21 cellular contexts compared by ENCODE assay signal in the genomic region with DNA sequence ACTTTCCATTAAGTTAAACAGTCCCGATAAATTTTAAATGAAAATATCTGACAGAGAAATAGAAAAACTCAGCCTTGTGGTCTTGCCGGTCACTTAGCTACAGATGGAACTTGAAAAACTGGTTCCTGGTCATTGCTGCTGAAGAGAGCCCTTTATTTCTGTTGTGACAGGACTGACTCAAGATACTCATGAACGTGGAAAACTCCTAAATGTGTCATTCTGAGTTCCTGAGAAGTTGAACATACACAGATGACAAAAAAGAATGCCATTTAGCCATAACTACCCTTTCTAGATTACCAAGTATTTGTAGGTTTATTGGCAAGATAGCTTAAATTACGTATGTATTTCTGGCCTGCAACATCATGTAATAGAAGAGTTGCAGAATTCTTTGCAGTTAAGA.
A peak's percentile ranks its signal among the peaks of the same experiment; 100 is the strongest.
DNase-seq lines count a peak whose midpoint lies in the region; ATAC-seq, FAIRE-seq and TF ChIP-seq lines count a peak whose summit lies in the region.
"Had no signal": no experiment of that assay in that cellular context is flagged by ENCODE, and none has a peak within 500 bp of the region (broad histone marks: within the 10 kb centered on the region; RNA-seq: fewer than 3 reads in every experiment).

No MANE protein-coding gene starts in this region.

- H3K4me2 ChIP-seq in HCT116 (ENCODE audit: low read length) = peak overlapping the region; percentile 1; the same call in 1 of the 2 replicates
- no peak overlapping the region for H3K4me2 ChIP-seq in keratinocyte (ENCODE audit: control insufficient read depth, extremely low read depth, insufficient read depth, low read depth, low read length)

- H3K27me3 ChIP-seq in HCT116 (ENCODE audit: insufficient read depth, low read length) = no peaks in the 10 kb centered on the region
- H3K27me3 ChIP-seq in Panc1 (ENCODE audit: control insufficient read depth, insufficient read depth, low read length) = no peaks in the 10 kb centered on the region
- H3K27me3 ChIP-seq in keratinocyte (ENCODE audit: control insufficient read depth, extremely low read depth, insufficient read depth, low read length) = no peaks in the 10 kb centered on the region
- no peaks in the 10 kb centered on the region for H3K27me3 ChIP-seq in thyroid gland
- H3K27me3 ChIP-seq: SJCRH30 had no signal

- H3K27ac ChIP-seq in HCT116 (ENCODE audit: low read depth, low read length) (peak overlapping the region; percentile 14; the same call in 1 of the 2 replicates), Panc1 (ENCODE audit: low read length) (peak overlapping the region; percentile 96), keratinocyte (ENCODE audit: control insufficient read depth, insufficient read depth, low read length) (peak overlapping the region; percentile 1), thyroid gland (peak overlapping the region; percentile 77 to 81 (median 77))
- H3K27ac ChIP-seq: heart right ventricle, sigmoid colon had no signal

- H3K9me1 ChIP-seq in keratinocyte (ENCODE audit: control insufficient read depth, extremely low read depth, insufficient read depth, low read length) = no peaks in the 10 kb centered on the region

- peaks cover 2 to 37% of the 10 kb centered on the region in 2 experiments; a peak in 2 of 4 replicates for H3K36me3 ChIP-seq in HCT116 (ENCODE audit: control insufficient read depth in 1 of 2, insufficient read depth in 2 of 2, low read length in 2 of 2)
- H3K36me3 ChIP-seq in Panc1 (ENCODE audit: control insufficient read depth, insufficient read depth, low read length) = peaks cover 2% of the 10 kb centered on the region; the same call in 1 of the 2 replicates
- peaks cover 10 to 25% of the 10 kb centered on the region in 2 experiments for H3K36me3 ChIP-seq in keratinocyte (ENCODE audit: control insufficient read depth in 2 of 2, extremely low read depth in 1 of 2, insufficient read depth in 2 of 2, low read length in 2 of 2)
- no peaks in the 10 kb centered on the region for H3K36me3 ChIP-seq in thyroid gland
- H3K36me3 ChIP-seq: esophagus squamous epithelium, heart right ventricle, sigmoid colon had no signal

- RAD21 ChIA-PET in HCT116 (lab: Charles Lee; ENCODE audit: low non-redundant PET in 1 of 2, low total read pairs in 2 of 2, uncharacterized antibody in 2 of 2, unreplicated experiment in 2 of 2) = no interaction called here

- TF ChIP-seq POLR2A in HCT116 (IDR thresholded peaks at IDR 0.05; ENCODE audit: borderline replicate concordance, extremely low read depth, insufficient read depth, insufficient read length) (no peak), thyroid gland (IDR thresholded peaks at IDR 0.05) (no peak)

- H3K9ac ChIP-seq in HCT116 (ENCODE audit: low read length) = no peak overlapping the region
- no peak overlapping the region for H3K9ac ChIP-seq in keratinocyte (ENCODE audit: control insufficient read depth, extremely low read depth, insufficient read depth, low read length)

- DNase-seq in HCT116 (ENCODE audit: low read depth, low spot score) (no peak), Panc1 (ENCODE audit: low read depth, low spot score) (no peak), keratinocyte (ENCODE audit: low read depth, low spot score) (no peak), thyroid gland (peak; percentile 46 to 56), NCI-H1930 (lab: John Stamatoyannopoulos, UW) (no peak), D341Med (ENCODE audit: low spot score) (no peak)
- no peak for DNase-seq in effector CD8-positive, alpha-beta T cell (lab: John Stamatoyannopoulos, UW)
- DNase-seq: activated CD4-positive, alpha-beta T cell treated with anti-CD3 and anti-CD28 coated beads for 36 hours; activated CD8-positive, alpha-beta memory T cell treated with anti-CD3 and anti-CD28 coated beads, Interleukin-2, amount 50 U/mL, for 48 hours; activated naive CD4-positive, alpha-beta T cell treated with anti-CD3 and anti-CD28 coated beads, Interleukin-2, amount 10 ng/mL, durations not matched to agents 7 days and 5 days; DMS153; esophagus squamous epithelium; heart right ventricle; KBM-7; kidney; NCI-H1105 treated with DMSO at 0.1 percent for 48 hours; NCI-H2227 treated with DMSO at 0.1 percent for 48 hours; nucleus accumbens; sigmoid colon; SJCRH30; substantia nigra had no signal

- H3K4me3 ChIP-seq in HCT116 (replicated peaks in 1 of 2; ENCODE audit: low read depth in 1 of 2, low read length in 2 of 2) (no peak overlapping the region), Panc1 (ENCODE audit: low read depth in 2 of 2, low read length in 2 of 2) (no peak overlapping the region), keratinocyte (ENCODE audit: control insufficient read depth in 2 of 3, extremely low read depth in 1 of 3, insufficient read depth in 2 of 3, low read depth in 1 of 3, low read length in 3 of 3) (no peak overlapping the region), thyroid gland (replicated peaks in 1 of 3) (no peak overlapping the region)
- H3K4me3 ChIP-seq: esophagus squamous epithelium, heart right ventricle, sigmoid colon, SJCRH30 had no signal

- H4K20me1 ChIP-seq in HCT116 (ENCODE audit: insufficient read depth) (0 out of 2 replicates have a peak, but pooled peaks cover 5% of the 10 kb centered on the region), keratinocyte (ENCODE audit: control insufficient read depth, extremely low read depth, insufficient read depth, low read length) (no peaks in the 10 kb centered on the region)

- H3K9me3 ChIP-seq in HCT116 (ENCODE audit: control insufficient read depth in 1 of 2, insufficient read depth in 1 of 2, low read depth in 1 of 2, low read length in 2 of 2) = no peaks in the 10 kb centered on the region
- no peaks in the 10 kb centered on the region for H3K9me3 ChIP-seq in Panc1 (ENCODE audit: control insufficient read depth, insufficient read depth, low read depth, low read length)
- no peaks in the 10 kb centered on the region for H3K9me3 ChIP-seq in keratinocyte (ENCODE audit: control insufficient read depth, low read depth, low read length)
- no peaks in the 10 kb centered on the region for H3K9me3 ChIP-seq in thyroid gland
- H3K9me3 ChIP-seq: esophagus squamous epithelium, heart right ventricle, sigmoid colon, SJCRH30 had no signal

- POLR2A ChIA-PET in HCT116 (lab: Charles Lee) (interaction anchor here (2.4 kb wide), 1 partner anchor 11 kb away, joined by 11 read pairs; no protein-coding TSS in a partner anchor), Panc1 (lab: Charles Lee) (interaction anchor here (0.5 kb wide), 1 partner anchor 512 kb away, joined by 3 read pairs; no protein-coding TSS in a partner anchor)

- peak; percentile 48 for FAIRE-seq in keratinocyte (lab: Jason Lieb, UNC)
- FAIRE-seq: kidney had no signal

- no peak overlapping the region for H2AFZ ChIP-seq in HCT116 (ENCODE audit: low read depth, low read length, poor library complexity, severe bottlenecking)
- no peak overlapping the region for H2AFZ ChIP-seq in keratinocyte (ENCODE audit: control insufficient read depth, low read length)

- BruUV-seq in HCT116 (replicated peaks; lab: Mats Ljungman, UMichigan) (no TSS peak), Panc1 (replicated peaks; lab: Mats Ljungman, UMichigan) (no TSS peak)

- in situ Hi-C loops in Panc1 (cut with HindIII; ENCODE audit: low pct_unique_long_range_greater_than_20kb, low sequenced_read_pairs) = no loop called here

- H3K79me2 ChIP-seq in HCT116 (ENCODE audit: insufficient read depth, low read length) = peaks cover 77% of the 10 kb centered on the region
- H3K79me2 ChIP-seq in keratinocyte (ENCODE audit: control insufficient read depth, insufficient read depth, low read length) = peaks cover 7% of the 10 kb centered on the region

- no peak; the same call in 1 of the 2 replicates for TF ChIP-seq RAD21 in HCT116 (IDR thresholded peaks at IDR 0.05; ENCODE audit: low read depth)

- dilution Hi-C loops in keratinocyte (cut with MboI; ENCODE audit: extremely low pct_ligation_motif_present, low sequenced_read_pairs) = no loop called here

- CTCF ChIA-PET in HCT116 (lab: Charles Lee) (interaction anchor here (0.9 to 1.3 kb wide), 2 partner anchors 15 to 646 kb away, joined by 3 read pairs; no protein-coding TSS in a partner anchor), Panc1 (lab: Charles Lee) (interaction anchor here (0.6 kb wide), 1 partner anchor 38 kb away, joined by 3 read pairs; no protein-coding TSS in a partner anchor)

- intact Hi-C loops in HCT116 (cut with micrococcal nuclease) (loop anchor here (5.0 kb wide), 1 partner anchor 574 kb away; no protein-coding TSS in a partner anchor), Panc1 (cut with micrococcal nuclease; ENCODE audit: unreplicated experiment) (no loop called here), thyroid gland (cut with DNase I) (no loop called here)

- no peaks in the 10 kb centered on the region for H3K9me2 ChIP-seq in HCT116 (ENCODE audit: insufficient read depth)

- ATAC-seq in HCT116 (no peak; the same call in 1 of the 2 replicates), Panc1 (no peak)
- ATAC-seq: activated CD4-positive, alpha-beta T cell treated with anti-CD3 and anti-CD28 coated beads for 36 hours; heart right ventricle had no signal

- H3K4me1 ChIP-seq in HCT116 (ENCODE audit: control insufficient read depth in 1 of 2, insufficient read depth in 2 of 2, low read length in 2 of 2) (peaks cover 30 to 78% of the 10 kb centered on the region in 2 experiments), Panc1 (ENCODE audit: control insufficient read depth, insufficient read depth, low read length) (peaks cover 37% of the 10 kb centered on the region), keratinocyte (ENCODE audit: control insufficient read depth, extremely low read depth, insufficient read depth, low read length) (peaks cover 36% of the 10 kb centered on the region), thyroid gland (peaks cover 39 to 63% of the 10 kb centered on the region in 2 donors)
- H3K4me1 ChIP-seq: heart right ventricle had no signal

- WGBS in thyroid gland, 2 donors = 35 to 44% methylated on average over 4 of the region's 4 CpGs

- no peak for TF ChIP-seq CTCF in HCT116 (IDR thresholded peaks at IDR 0.05 in 2 of 3, conservative IDR thresholded peaks at IDR 0.05 in 1 of 3; ENCODE audit: borderline replicate concordance in 1 of 3, insufficient read depth in 1 of 3, low read depth in 2 of 3, low read length in 2 of 3)
- no peak for TF ChIP-seq CTCF in Panc1 (IDR thresholded peaks at IDR 0.05)
- TF ChIP-seq CTCF in keratinocyte (optimal IDR thresholded peaks at IDR 0.05 in 1 of 3, IDR thresholded peaks at IDR 0.05 in 1 of 3, conservative IDR thresholded peaks at IDR 0.05 in 1 of 3; ENCODE audit: extremely low read depth in 1 of 3, insufficient read depth in 2 of 3, low read length in 3 of 3) = no peak
- peak in 1 of 6 experiments; percentile 3 for TF ChIP-seq CTCF in thyroid gland (IDR thresholded peaks at IDR 0.05)

TF ChIP-seq in HCT116, 20 proteins besides CTCF, POLR2A, EP300 and RAD21 (continues in another document):
- no peak for TF ChIP-seq SRF (IDR thresholded peaks at IDR 0.05; ENCODE audit: low read depth)
- TF ChIP-seq ELF1 (IDR thresholded peaks at IDR 0.05; ENCODE audit: borderline replicate concordance, low read depth) = no peak
- TF ChIP-seq SP1 (IDR thresholded peaks at IDR 0.05; ENCODE audit: low read depth) = peak; percentile 53
- TF ChIP-seq, protein P1, sequence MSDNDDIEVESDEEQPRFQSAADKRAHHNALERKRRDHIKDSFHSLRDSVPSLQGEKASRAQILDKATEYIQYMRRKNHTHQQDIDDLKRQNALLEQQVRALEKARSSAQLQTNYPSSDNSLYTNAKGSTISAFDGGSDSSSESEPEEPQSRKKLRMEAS (IDR thresholded peaks at IDR 0.05) = 0 out of 2 replicates have a peak, but pooled peaks have one; percentile 20

Comparison
In these comparisons a context has a peak if more than half of its experiments do, and no peak if none do; other contexts are left out.
1. DNase-seq: peak in thyroid gland (2 of 2); none in HCT116 (single experiment), Panc1 (single experiment), keratinocyte (single experiment), NCI-H1930 (0 of 2), effector CD8-positive, alpha-beta T cell (single experiment) and D341Med (single experiment).
2. H3K27ac ChIP-seq: peak in every context shown above with its lines; median percentile 96 in Panc1; 77 in thyroid gland; 14 in HCT116; 1 in keratinocyte.